ENCODE assay signal across 25 cellular contexts in genomic region chr1:41312991-41313645, GRCh38. TPM values are rescaled to one million over a fixed set of nuclear protein-coding genes. Genes with fewer than 3 reads are reported as not detected.
DNase-seq lines count a peak whose midpoint lies in the region; ATAC-seq and TF ChIP-seq lines count a peak whose summit lies in the region.
"Had no signal": no experiment of that assay in that cellular context is flagged by ENCODE, and none has a peak within 500 bp of the region (broad histone marks: within the 10 kb centered on the region; RNA-seq: fewer than 3 reads in every experiment).

No MANE protein-coding gene starts in this region.

- no peak for TF ChIP-seq CTCF in WERI-Rb-1 (IDR thresholded peaks at IDR 0.05; ENCODE audit: low read depth, low read length)
- no peak for TF ChIP-seq CTCF in fibroblast of pulmonary artery (IDR thresholded peaks at IDR 0.05; ENCODE audit: low read length, missing control alignments)
- no peak for TF ChIP-seq CTCF in osteoblast (IDR thresholded peaks at IDR 0.05; ENCODE audit: extremely low read depth, low read depth, low read length)

- peaks cover 33% of the 10 kb centered on the region for H3K27me3 Mint-ChIP-seq in T-helper 17 cell

- peaks cover 4% of the 10 kb centered on the region for H3K4me1 Mint-ChIP-seq in T-helper 17 cell
- H3K4me1 Mint-ChIP-seq: stimulated activated memory B cell treated with anti-CD40 and anti-IgM and Interleukin-4, amounts not matched to agents 10 μg/mL and 1 μg/mL and 100 μg/mL, for 72 hours had no signal

- H3K27me3 ChIP-seq in WERI-Rb-1 (ENCODE audit: insufficient read depth, low read depth, severe bottlenecking) (no peaks in the 10 kb centered on the region), osteoblast (ENCODE audit: insufficient read depth, low read length) (peaks cover 2% of the 10 kb centered on the region)
- H3K27me3 ChIP-seq: hepatocyte, right lobe of liver had no signal

- peaks cover 14% of the 10 kb centered on the region for H3K4me1 ChIP-seq in osteoblast (ENCODE audit: insufficient read depth, low read length)
- H3K4me1 ChIP-seq: parathyroid adenoma, right lobe of liver had no signal

- no peak overlapping the region for H3K4me3 Mint-ChIP-seq in T-helper 17 cell
- H3K4me3 Mint-ChIP-seq: HFFc6; nephron; stimulated activated memory B cell treated with anti-CD40 and anti-IgM and Interleukin-4, amounts not matched to agents 10 μg/mL and 1 μg/mL and 100 μg/mL, for 72 hours; T-helper 2 cell treated with Interferon-gamma antibody and Interleukin-4, amounts not matched to agents 5 μg/mL and 100 μg/mL, for 36 hours had no signal

- H3K9me3 ChIP-seq in WERI-Rb-1 (ENCODE audit: severe bottlenecking), result peaks cover 5% of the 10 kb centered on the region
- H3K9me3 ChIP-seq in osteoblast (ENCODE audit: low read depth, low read length), result no peaks in the 10 kb centered on the region
- no peaks in the 10 kb centered on the region for H3K9me3 ChIP-seq in T-helper 17 cell (ENCODE audit: control insufficient read depth, low read length, poor library complexity, severe bottlenecking)
- H3K9me3 ChIP-seq: mucosa of descending colon, right lobe of liver had no signal

- H3K4me3 ChIP-seq in WERI-Rb-1 (ENCODE audit: low read depth, low read length) (no peak overlapping the region), fibroblast of pulmonary artery (replicated peaks; ENCODE audit: low read depth, low read length) (no peak overlapping the region), osteoblast (ENCODE audit: insufficient read depth, low read length) (no peak overlapping the region)
- H3K4me3 ChIP-seq: hepatocyte, mucosa of descending colon, right lobe of liver had no signal

- DNase-seq in GM03348 (ENCODE audit: low spot score) (peak; percentile 70), WERI-Rb-1 (no peak), fibroblast of pulmonary artery (ENCODE audit: low read depth) (peak; percentile 64), osteoblast (ENCODE audit: insufficient read length, low spot score, missing footprints) (no peak), T-helper 17 cell (no peak), kidney glomerular epithelial cell (lab: John Stamatoyannopoulos, UW) (no peak)
- DNase-seq: activated CD4-positive, alpha-beta T cell treated with anti-CD3 and anti-CD28 coated beads for 4 hours; activated naive CD4-positive, alpha-beta T cell treated with Interleukin-2 at 50 U/mL for 16 hours; effector CD4-positive, alpha-beta T cell; foreskin keratinocyte; HFFc6; IMR-90; NCI-H1092; NCI-H187; right lobe of liver; stimulated activated CD4-positive, alpha-beta T cell treated with anti-CD3 and anti-CD28 coated beads, Interleukin-4, amount 100 ng/mL, for 4 hours had no signal

- H2AFZ ChIP-seq in osteoblast (ENCODE audit: low read length), result peak overlapping the region; percentile 21
- H2AFZ ChIP-seq: hepatocyte, parathyroid adenoma had no signal

- H3K27ac ChIP-seq in WERI-Rb-1, result peak overlapping the region; percentile 96
- peak overlapping the region; percentile 6 for H3K27ac ChIP-seq in osteoblast (ENCODE audit: low read depth, low read length)
- H3K27ac ChIP-seq: epithelial cell of prostate, foreskin keratinocyte, hepatocyte, parathyroid adenoma, right lobe of liver had no signal

- no peaks in the 10 kb centered on the region for H4K20me1 ChIP-seq in osteoblast (ENCODE audit: insufficient read depth, low read length)

- peak overlapping the region; percentile 1 for H3K4me2 ChIP-seq in osteoblast (ENCODE audit: insufficient read depth, low read length)
- H3K4me2 ChIP-seq: hepatocyte had no signal

- no peak for ATAC-seq in T-helper 17 cell
- ATAC-seq in GM21390 (IDR thresholded peaks at IDR 0.05; ENCODE audit: unreplicated experiment), result no peak
- no peak for ATAC-seq in HG03469 (IDR thresholded peaks at IDR 0.05; ENCODE audit: unreplicated experiment)
- ATAC-seq: foreskin keratinocyte; mucosa of descending colon; stimulated activated memory B cell treated with anti-CD40 and anti-IgM and Interleukin-4, amounts not matched to agents 10 μg/mL and 1 μg/mL and 100 μg/mL, for 72 hours had no signal

- H3K27ac Mint-ChIP-seq in T-helper 17 cell, result no peak overlapping the region
- H3K27ac Mint-ChIP-seq: HFFc6; nephron; stimulated activated memory B cell treated with anti-CD40 and anti-IgM and Interleukin-4, amounts not matched to agents 10 μg/mL and 1 μg/mL and 100 μg/mL, for 72 hours; T-helper 2 cell treated with Interferon-gamma antibody and Interleukin-4, amounts not matched to agents 5 μg/mL and 100 μg/mL, for 36 hours had no signal

- peaks cover 3% of the 10 kb centered on the region for H3K36me3 Mint-ChIP-seq in T-helper 17 cell (ENCODE audit: low read depth)
- H3K36me3 Mint-ChIP-seq: stimulated activated memory B cell treated with anti-CD40 and anti-IgM and Interleukin-4, amounts not matched to agents 10 μg/mL and 1 μg/mL and 100 μg/mL, for 72 hours had no signal

- no peaks in the 10 kb centered on the region for H3K79me2 ChIP-seq in osteoblast (ENCODE audit: insufficient read depth, low read length)
- H3K79me2 ChIP-seq: hepatocyte, parathyroid adenoma had no signal

- H3K36me3 ChIP-seq in WERI-Rb-1 (no peaks in the 10 kb centered on the region), osteoblast (ENCODE audit: insufficient read depth, low read length) (no peaks in the 10 kb centered on the region)
- H3K36me3 ChIP-seq: right lobe of liver had no signal

RNA-seq across cellular contexts. Expression of gene FOXO6, which starts 48.1 kb away (rescaled TPM):
- total RNA-seq in osteoblast, result not detected in 2 replicates
- 1 to 10 TPM in 1 of 2 donors, under 1 TPM in 1; 0.86 to 1.8 TPM for total RNA-seq in T-helper 17 cell
- total RNA-seq: IMR-90 had no signal

Comparison
In these comparisons a context has a peak if more than half of its experiments do, and no peak if none do; other contexts are left out.
1. DNase-seq: peak in GM03348 (single experiment) and fibroblast of pulmonary artery (single experiment); none in WERI-Rb-1 (single experiment), osteoblast (single experiment), T-helper 17 cell (0 of 3) and kidney glomerular epithelial cell (single experiment).